ENCODE assay signal across 34 cellular contexts in genomic region chr12:20450591-20450990, GRCh38.
DNase-seq lines count a peak whose midpoint lies in the region; ATAC-seq, FAIRE-seq and TF ChIP-seq lines count a peak whose summit lies in the region.
"Had no signal": no experiment of that assay in that cellular context is flagged by ENCODE, and none has a peak within 500 bp of the region (broad histone marks: within the 10 kb centered on the region; RNA-seq: fewer than 3 reads in every experiment).

No MANE protein-coding gene starts in this region.

- FAIRE-seq in astrocyte (lab: Jason Lieb, UNC) (no peak), frontal cortex (lab: Jason Lieb, UNC) (no peak)
- FAIRE-seq: GM19239, H54, urothelium cell line had no signal

- no peak for ATAC-seq in heart right ventricle
- ATAC-seq: activated CD8-positive, alpha-beta T cell treated with anti-CD3 and anti-CD28 coated beads for 36 hours; gastrocnemius medialis; left cardiac atrium had no signal

- H3K27me3 ChIP-seq in right atrium auricular region (no peaks in the 10 kb centered on the region), heart right ventricle (no peaks in the 10 kb centered on the region), astrocyte (ENCODE audit: insufficient read depth, low read length) (no peaks in the 10 kb centered on the region)
- H3K27me3 ChIP-seq: gastrocnemius medialis, hepatocyte, spleen had no signal

- intact Hi-C loops in heart right ventricle (cut with DNase I), result no loop called here

- WGBS in heart right ventricle, 2 donors, result 70 to 71% methylated on average over 2 of the region's 2 CpGs

- DNase-seq in right atrium auricular region (ENCODE audit: low spot score), result no peak
- DNase-seq in heart right ventricle, result no peak
- peak; percentile 39 for DNase-seq in astrocyte (ENCODE audit: low read depth)
- DNase-seq in fibroblast of peridontal ligament (ENCODE audit: extremely low read depth), result peak; percentile 35
- peak; percentile 59 for DNase-seq in smooth muscle cell of the brain vasculature (ENCODE audit: low read depth, low spot score)
- DNase-seq in GM10266 (ENCODE audit: extremely low spot score), result no peak
- no peak for DNase-seq in NCI-H69 (lab: John Stamatoyannopoulos, UW)
- no peak for DNase-seq in frontal cortex (ENCODE audit: low spot score in 2 of 2)
- DNase-seq: activated CD8-positive, alpha-beta memory T cell treated with anti-CD3 and anti-CD28 coated beads, Interleukin-2, amount 50 U/mL, for 48 hours; activated CD8-positive, alpha-beta T cell treated with anti-CD3 and anti-CD28 coated beads for 36 hours; activated naive CD4-positive, alpha-beta T cell treated with anti-CD3 and anti-CD28 coated beads for 36 hours; DMS79 treated with DMSO at 0.1 percent for 48 hours; endodermal cell; gastrocnemius medialis; left cardiac atrium; NCI-H1417 treated with DMSO at 0.1 percent for 48 hours; NCI-H2029 treated with DMSO at 0.1 percent for 48 hours; NCI-H526 treated with DMSO at 0.1 percent for 48 hours; PC-9; Right ventricle myocardium superior; spleen; stimulated activated CD4-positive, alpha-beta T cell treated with anti-CD3 and anti-CD28 coated beads, Interleukin-2, amount 100 ng/mL, for 24 hours; stimulated activated CD8-positive, alpha-beta memory T cell treated with anti-CD3 and anti-CD28 coated beads, Interleukin-4, amount 100 ng/mL, for 48 hours had no signal

- H3K9me3 ChIP-seq in right atrium auricular region (no peaks in the 10 kb centered on the region), heart right ventricle (no peaks in the 10 kb centered on the region), astrocyte (ENCODE audit: insufficient read depth, low read depth, low read length) (no peaks in the 10 kb centered on the region)
- H3K9me3 ChIP-seq: gastrocnemius medialis, spleen had no signal

- H3K27ac Mint-ChIP-seq in astrocyte (ENCODE audit: unreplicated experiment), result no peak overlapping the region
- H3K27ac Mint-ChIP-seq: activated CD8-positive, alpha-beta T cell treated with anti-CD3 and anti-CD28 coated beads for 36 hours; activated naive CD4-positive, alpha-beta T cell treated with anti-CD3 and anti-CD28 coated beads for 36 hours; dendritic cell treated with granulocyte-macrophage colony-stimulating factor and Interleukin-4, amounts not matched to agents 40 ng/mL and 50 ng/mL, for 4 days; endodermal cell; memory B cell; nephron; stimulated activated naive CD8-positive, alpha-beta T cell treated with anti-CD3 and anti-CD28 coated beads, Interleukin-15, Interleukin-2, amounts not matched to agents 100 ng/mL and 50 ng/mL, for 24 hours; T-helper 2 cell treated with Interferon-gamma antibody and Interleukin-4, amounts not matched to agents 5 μg/mL and 100 μg/mL, for 36 hours had no signal

- H3K4me3 ChIP-seq in right atrium auricular region (no peak overlapping the region), heart right ventricle (no peak overlapping the region), astrocyte (ENCODE audit: insufficient read depth, low read depth, low read length) (no peak overlapping the region)
- H3K4me3 ChIP-seq: gastrocnemius medialis, hepatocyte, PC-9, spleen had no signal

- H3K4me2 ChIP-seq in astrocyte (ENCODE audit: low read length), result peak overlapping the region; percentile 35
- H3K4me2 ChIP-seq: hepatocyte, KMS-11, PC-9 had no signal

- TF ChIP-seq CTCF in right atrium auricular region (IDR thresholded peaks at IDR 0.05), result no peak
- no peak for TF ChIP-seq CTCF in heart right ventricle (IDR thresholded peaks at IDR 0.05)
- TF ChIP-seq CTCF in astrocyte (IDR thresholded peaks at IDR 0.05; ENCODE audit: insufficient read depth, low read depth, low read length), result no peak
- no peak for TF ChIP-seq CTCF in GM10266 (IDR thresholded peaks at IDR 0.05; ENCODE audit: control insufficient read depth, insufficient read depth, low read depth, missing control alignments)

- H3K36me3 ChIP-seq in right atrium auricular region (no peaks in the 10 kb centered on the region), heart right ventricle (no peaks in the 10 kb centered on the region), astrocyte (ENCODE audit: insufficient read depth, low read length) (no peaks in the 10 kb centered on the region)
- H3K36me3 ChIP-seq: gastrocnemius medialis, spleen had no signal

- H3K27me3 Mint-ChIP-seq in astrocyte (ENCODE audit: low read depth, unreplicated experiment), result no peaks in the 10 kb centered on the region
- H3K27me3 Mint-ChIP-seq: activated CD8-positive, alpha-beta T cell treated with anti-CD3 and anti-CD28 coated beads for 36 hours; dendritic cell treated with granulocyte-macrophage colony-stimulating factor and Interleukin-4, amounts not matched to agents 40 ng/mL and 50 ng/mL, for 4 days; memory B cell had no signal

- H3K79me2 ChIP-seq in astrocyte (ENCODE audit: insufficient read depth, low read length), result no peaks in the 10 kb centered on the region

- H4K20me1 ChIP-seq in astrocyte (ENCODE audit: insufficient read depth, low read length), result no peaks in the 10 kb centered on the region

- H2AFZ ChIP-seq in astrocyte (ENCODE audit: low read depth, low read length), result no peak overlapping the region
- H2AFZ ChIP-seq: hepatocyte, PC-9 had no signal

- peak overlapping the region; percentile 28 to 89 for H3K27ac ChIP-seq in right atrium auricular region
- peak overlapping the region in 5 of 10 donors; percentile 0 to 84 (median 32) for H3K27ac ChIP-seq in heart right ventricle
- peak overlapping the region; percentile 67 for H3K27ac ChIP-seq in astrocyte (ENCODE audit: low read depth, low read length)
- H3K27ac ChIP-seq: gastrocnemius medialis, hepatocyte, HL-60, KMS-11, PC-9, spleen had no signal

- H3K9ac ChIP-seq in astrocyte (ENCODE audit: low read length), result peak overlapping the region; percentile 1
- H3K9ac ChIP-seq: KMS-11 had no signal

- H3K4me1 Mint-ChIP-seq in astrocyte (ENCODE audit: low read depth, unreplicated experiment), result peaks cover 14% of the 10 kb centered on the region
- H3K4me1 Mint-ChIP-seq: memory B cell, nephron had no signal

- peaks cover 3% of the 10 kb centered on the region for H3K9me3 Mint-ChIP-seq in astrocyte (ENCODE audit: unreplicated experiment)
- H3K9me3 Mint-ChIP-seq: activated CD8-positive, alpha-beta T cell treated with anti-CD3 and anti-CD28 coated beads for 36 hours; activated naive CD4-positive, alpha-beta T cell treated with anti-CD3 and anti-CD28 coated beads for 36 hours; dendritic cell treated with granulocyte-macrophage colony-stimulating factor and Interleukin-4, amounts not matched to agents 40 ng/mL and 50 ng/mL, for 4 days; endodermal cell; nephron; stimulated activated naive CD8-positive, alpha-beta T cell treated with anti-CD3 and anti-CD28 coated beads, Interleukin-15, Interleukin-2, amounts not matched to agents 100 ng/mL and 50 ng/mL, for 24 hours; T-helper 2 cell treated with Interferon-gamma antibody and Interleukin-4, amounts not matched to agents 5 μg/mL and 100 μg/mL, for 36 hours had no signal

- H3K4me1 ChIP-seq in right atrium auricular region (peaks cover 0 to 65% of the 10 kb centered on the region in 2 donors), heart right ventricle (peaks cover 0 to 83% (median 38%) of the 10 kb centered on the region in 9 donors), astrocyte (ENCODE audit: insufficient read depth, low read length) (peaks cover 15% of the 10 kb centered on the region)
- H3K4me1 ChIP-seq: spleen had no signal

- H3K4me3 Mint-ChIP-seq in astrocyte (ENCODE audit: unreplicated experiment), result no peak overlapping the region
- H3K4me3 Mint-ChIP-seq: activated CD8-positive, alpha-beta T cell treated with anti-CD3 and anti-CD28 coated beads for 36 hours; activated naive CD4-positive, alpha-beta T cell treated with anti-CD3 and anti-CD28 coated beads for 36 hours; dendritic cell treated with granulocyte-macrophage colony-stimulating factor and Interleukin-4, amounts not matched to agents 40 ng/mL and 50 ng/mL, for 4 days; endodermal cell; memory B cell; nephron; stimulated activated naive CD8-positive, alpha-beta T cell treated with anti-CD3 and anti-CD28 coated beads, Interleukin-15, Interleukin-2, amounts not matched to agents 100 ng/mL and 50 ng/mL, for 24 hours; T-helper 2 cell treated with Interferon-gamma antibody and Interleukin-4, amounts not matched to agents 5 μg/mL and 100 μg/mL, for 36 hours had no signal

- H3K36me3 Mint-ChIP-seq in astrocyte (ENCODE audit: low read depth, unreplicated experiment), result no peaks in the 10 kb centered on the region
- H3K36me3 Mint-ChIP-seq: memory B cell had no signal

Comparison
In these comparisons a context has a peak if more than half of its experiments do, and no peak if none do; other contexts are left out.
1. DNase-seq: peak in astrocyte (single experiment), fibroblast of peridontal ligament (single experiment) and smooth muscle cell of the brain vasculature (single experiment); none in right atrium auricular region (single experiment), heart right ventricle (0 of 2), GM10266 (single experiment), NCI-H69 (single experiment) and frontal cortex (0 of 2).